In genomic region chr3:140035856-140036255, GRCh38 we compare ENCODE assay signal across 15 cellular contexts.
DNase-seq lines count a peak whose midpoint lies in the region.
"Had no signal": no experiment of that assay in that cellular context is flagged by ENCODE, and none has a peak within 500 bp of the region (broad histone marks: within the 10 kb centered on the region; RNA-seq: fewer than 3 reads in every experiment).

No MANE protein-coding gene starts in this region.

- peak; percentile 34 for DNase-seq in NCI-H748 (lab: John Stamatoyannopoulos, UW; ENCODE audit: unreplicated experiment)
- no peak for DNase-seq in NCI-H748 treated with DMSO at 0.1 percent for 48 hours (lab: John Stamatoyannopoulos, UW)
- peak; percentile 92 for DNase-seq in NCI-H146 (lab: John Stamatoyannopoulos, UW)
- peak; percentile 24 for DNase-seq in NCI-H345 treated with DMSO at 0.1 percent for 48 hours (lab: John Stamatoyannopoulos, UW; ENCODE audit: unreplicated experiment)
- DNase-seq in activated CD4-positive, alpha-beta T cell treated with anti-CD3 and anti-CD28 coated beads for 4 hours, result no peak
- no peak for DNase-seq in NCI-H2196 treated with DMSO at 0.1 percent for 48 hours (lab: John Stamatoyannopoulos, UW; ENCODE audit: unreplicated experiment)
- DNase-seq in stimulated activated CD4-positive, alpha-beta T cell treated with anti-CD3 and anti-CD28 coated beads, Interleukin-1b, Interleukin-23, amount 100 ng/mL, for 48 hours, result no peak
- DNase-seq: GDM1, MV-4-11, NCI-H1436 treated with DMSO at 0.1 percent for 48 hours, NCI-H526, PC-3, RPMI8226, SHP77 treated with DMSO at 0.1 percent for 48 hours, T-cell had no signal

Comparison
In these comparisons a context has a peak if more than half of its experiments do, and no peak if none do; other contexts are left out.
1. DNase-seq: peak in NCI-H748 (single experiment), NCI-H146 (single experiment) and NCI-H345 treated with DMSO at 0.1 percent for 48 hours (single experiment); none in NCI-H748 treated with DMSO at 0.1 percent for 48 hours (single experiment), activated CD4-positive, alpha-beta T cell treated with anti-CD3 and anti-CD28 coated beads for 4 hours (0 of 2), NCI-H2196 treated with DMSO at 0.1 percent for 48 hours (single experiment) and stimulated activated CD4-positive, alpha-beta T cell treated with anti-CD3 and anti-CD28 coated beads, Interleukin-1b, Interleukin-23, amount 100 ng/mL, for 48 hours (single experiment).